26 cellular contexts compared by ENCODE assay signal in genomic region chr3:115428825-115429224, GRCh38.
DNase-seq lines count a peak whose midpoint lies in the region; ATAC-seq, FAIRE-seq and TF ChIP-seq lines count a peak whose summit lies in the region.
"Had no signal": no experiment of that assay in that cellular context is flagged by ENCODE, and none has a peak within 500 bp of the region (broad histone marks: within the 10 kb centered on the region; RNA-seq: fewer than 3 reads in every experiment).

No MANE protein-coding gene starts in this region.

- no peak overlapping the region for H3K18ac ChIP-seq in H1 (ENCODE audit: extremely low read depth, low read length)

- no peak overlapping the region for H3K27ac ChIP-seq in H1 (ENCODE audit: low read depth, low read length)
- H3K27ac ChIP-seq: C4-2B, KMS-11, RWPE1, transverse colon, WERI-Rb-1 had no signal

- no peak for TF ChIP-seq RAD21 in H1 (IDR thresholded peaks at IDR 0.05 in 1 of 2, conservative IDR thresholded peaks at IDR 0.05 in 1 of 2; ENCODE audit: low read depth in 2 of 2, low read length in 2 of 2)

- no peaks in the 10 kb centered on the region for H3K9me3 ChIP-seq in H1 (ENCODE audit: insufficient read depth in 2 of 2, low read depth in 1 of 2, low read length in 1 of 2)
- H3K9me3 ChIP-seq: transverse colon had no signal

- TF ChIP-seq CTCF in H1 (IDR thresholded peaks at IDR 0.05; ENCODE audit: control extremely low read depth in 1 of 3, insufficient read depth in 1 of 3, low read depth in 1 of 3, low read length in 3 of 3), result no peak

- no peak overlapping the region for H2BK12ac ChIP-seq in H1 (ENCODE audit: low read depth, low read length)

- H4K20me1 ChIP-seq in H1 (replicated peaks in 1 of 2; ENCODE audit: control insufficient read depth in 1 of 2, insufficient read depth in 2 of 2, low read length in 2 of 2), result no peaks in the 10 kb centered on the region

- TF ChIP-seq POLR2A in H1 (IDR thresholded peaks at IDR 0.05; ENCODE audit: control extremely low read depth in 1 of 2, low read depth in 2 of 2, low read length in 2 of 2), result no peak

- no peak overlapping the region for H2AFZ ChIP-seq in H1 (ENCODE audit: low read length)

- no peak for FAIRE-seq in H1 (lab: Jason Lieb, UNC)
- FAIRE-seq: G401.6, HTR-8/SVneo had no signal

- no peak overlapping the region for H3K56ac ChIP-seq in H1 (replicated peaks; ENCODE audit: insufficient read length, low read depth, low read length)

- H3K23me2 ChIP-seq in H1 (ENCODE audit: low read depth, low read length), result no peaks in the 10 kb centered on the region

- no peak overlapping the region for H4K8ac ChIP-seq in H1 (ENCODE audit: extremely low read depth, insufficient read depth, low read length)

- H3K4me3 ChIP-seq in H1 (ENCODE audit: extremely low read depth in 1 of 4, insufficient read depth in 2 of 4, low read depth in 3 of 4, low read length in 4 of 4), result no peak overlapping the region
- H3K4me3 ChIP-seq: transverse colon had no signal

- no peaks in the 10 kb centered on the region for H3K79me2 ChIP-seq in H1 (ENCODE audit: control insufficient read depth in 1 of 2, insufficient read depth in 2 of 2, low read length in 2 of 2)

- no peak overlapping the region for H3K4ac ChIP-seq in H1 (replicated peaks; ENCODE audit: insufficient read length, low read depth, low read length)

- no peak overlapping the region for H4K5ac ChIP-seq in H1 (ENCODE audit: insufficient read length, low read depth, low read length)

- H4K91ac ChIP-seq in H1 (replicated peaks; ENCODE audit: insufficient read length, low read length), result no peak overlapping the region

- no peak overlapping the region for H2BK120ac ChIP-seq in H1 (replicated peaks; ENCODE audit: low read depth, low read length)

- CTCF ChIA-PET in H1 (lab: Charles Lee; ENCODE audit: partially characterized antibody), result interaction anchor here (0.6 kb wide), 1 partner anchor 695 kb away, joined by 3 read pairs; no protein-coding TSS in a partner anchor

- H3K14ac ChIP-seq in H1 (ENCODE audit: insufficient read length), result no peak overlapping the region

- 86% methylated on average over 5 of the region's 5 CpGs; no CpG with 5 or more reads in 1 of the 2 experiments for WGBS in H1 (ENCODE audit: extremely low coverage in 1 of 2, insufficient coverage in 1 of 2, insufficient read length in 1 of 2, insufficient replicate concordance in 2 of 2, low coverage in 1 of 2, low lambda C conversion rate in 2 of 2, missing lambda C conversion rate in 1 of 2), 2 experiments

- peak; percentile 15 for DNase-seq in Daoy (ENCODE audit: low read depth)
- DNase-seq in NCI-H2227 (lab: John Stamatoyannopoulos, UW; ENCODE audit: unreplicated experiment), result peak; percentile 14
- DNase-seq in H1 (ENCODE audit: low read depth in 1 of 2, low spot score in 2 of 2), result no peak
- peak; percentile 52 for DNase-seq in myocyte (ENCODE audit: low read depth)
- DNase-seq in stimulated activated naive CD4-positive, alpha-beta T cell (lab: John Stamatoyannopoulos, UW), result no peak
- DNase-seq in left lobe of liver (ENCODE audit: low spot score), result no peak
- no peak for DNase-seq in SIG-M5 (lab: John Stamatoyannopoulos, UW)
- DNase-seq: activated CD4-positive, alpha-beta T cell treated with anti-CD3 and anti-CD28 coated beads, Interleukin-2, amount 50 U/mL, for 1 hour; activated naive CD4-positive, alpha-beta T cell treated with anti-CD3 and anti-CD28 coated beads, Interleukin-2, amount 50 U/mL, for 16 hours; aorta; cerebellar nuclear complex; HFFc6; NCI-H1694; NCI-H526 treated with DMSO at 0.1 percent for 48 hours; nephron progenitor cell; stimulated activated CD8-positive, alpha-beta memory T cell treated with anti-CD3 and anti-CD28 coated beads, Interleukin-4, amount 100 ng/mL, for 48 hours; transverse colon; WERI-Rb-1 had no signal

- no peak overlapping the region for H2BK15ac ChIP-seq in H1 (ENCODE audit: low read length)

- POLR2A ChIA-PET in H1 (lab: Charles Lee; ENCODE audit: partially characterized antibody), result no interaction called here

- no peak overlapping the region for H2BK5ac ChIP-seq in H1 (ENCODE audit: low read depth, low read length)

- no peak for TF ChIP-seq EP300 in H1 (IDR thresholded peaks at IDR 0.05; ENCODE audit: borderline replicate concordance in 1 of 2, low read depth in 2 of 2, low read length in 2 of 2)

- no peak overlapping the region for H2BK20ac ChIP-seq in H1 (ENCODE audit: low read length)

- ATAC-seq in HG02623 (IDR thresholded peaks at IDR 0.05; ENCODE audit: unreplicated experiment) (no peak), left lobe of liver (no peak)
- ATAC-seq: sciatic nerve, SK-N-SH treated with all-trans-retinoic acid at 6 μM for 48 hours had no signal

- no peaks in the 10 kb centered on the region for H3K27me3 ChIP-seq in H1 (replicated peaks in 1 of 4; ENCODE audit: control insufficient read depth in 3 of 4, extremely low read depth in 1 of 4, insufficient read depth in 3 of 4, low read length in 3 of 4)
- H3K27me3 ChIP-seq: transverse colon had no signal

- H2AK5ac ChIP-seq in H1 (ENCODE audit: low read depth, low read length), result no peak overlapping the region

- H3K4me1 ChIP-seq in H1 (replicated peaks in 1 of 4; ENCODE audit: control insufficient read depth in 3 of 4, insufficient read depth in 4 of 4, low read length in 3 of 4), result no peaks in the 10 kb centered on the region
- H3K4me1 ChIP-seq: transverse colon had no signal

- no peak overlapping the region for H3K4me2 ChIP-seq in H1 (ENCODE audit: insufficient read depth in 1 of 2, low read depth in 2 of 2, low read length in 2 of 2)
- H3K4me2 ChIP-seq: KMS-11 had no signal

- H3K79me1 ChIP-seq in H1 (ENCODE audit: low read depth, low read length), result no peaks in the 10 kb centered on the region

- no peaks in the 10 kb centered on the region for H3K36me3 ChIP-seq in H1 (ENCODE audit: control insufficient read depth in 2 of 4, insufficient read depth in 4 of 4, low read length in 3 of 4)
- H3K36me3 ChIP-seq: transverse colon, WERI-Rb-1 had no signal

- no peak overlapping the region for H3K23ac ChIP-seq in H1 (ENCODE audit: insufficient read length)

- no peak overlapping the region for H3K9ac ChIP-seq in H1 (replicated peaks in 1 of 4; ENCODE audit: extremely low read depth in 1 of 4, low read depth in 3 of 4, low read length in 3 of 4)
- H3K9ac ChIP-seq: KMS-11 had no signal

TF ChIP-seq in H1, 55 proteins besides CTCF, POLR2A, EP300 and RAD21:
- TF ChIP-seq CBX8 (IDR thresholded peaks at IDR 0.05; ENCODE audit: borderline replicate concordance, low read depth, low read length) (no peak), BACH1 (IDR thresholded peaks at IDR 0.05; ENCODE audit: low read length) (peak; percentile 68), SP2 (IDR thresholded peaks at IDR 0.05; ENCODE audit: low read length) (no peak), ATF3 (IDR thresholded peaks at IDR 0.05; ENCODE audit: insufficient read depth, low read depth, low read length) (no peak), TCF12 (IDR thresholded peaks at IDR 0.05; ENCODE audit: low read depth, low read length) (no peak), POU5F1 (IDR thresholded peaks at IDR 0.05; ENCODE audit: low read depth, low read length) (no peak)

Comparison
In these comparisons a context has a peak if more than half of its experiments do, and no peak if none do; other contexts are left out.
1. DNase-seq: peak in Daoy (single experiment), NCI-H2227 (single experiment) and myocyte (single experiment); none in H1 (0 of 2), stimulated activated naive CD4-positive, alpha-beta T cell (0 of 6), left lobe of liver (single experiment) and SIG-M5 (single experiment).